24 cellular contexts compared by ENCODE assay signal in the genomic region with DNA sequence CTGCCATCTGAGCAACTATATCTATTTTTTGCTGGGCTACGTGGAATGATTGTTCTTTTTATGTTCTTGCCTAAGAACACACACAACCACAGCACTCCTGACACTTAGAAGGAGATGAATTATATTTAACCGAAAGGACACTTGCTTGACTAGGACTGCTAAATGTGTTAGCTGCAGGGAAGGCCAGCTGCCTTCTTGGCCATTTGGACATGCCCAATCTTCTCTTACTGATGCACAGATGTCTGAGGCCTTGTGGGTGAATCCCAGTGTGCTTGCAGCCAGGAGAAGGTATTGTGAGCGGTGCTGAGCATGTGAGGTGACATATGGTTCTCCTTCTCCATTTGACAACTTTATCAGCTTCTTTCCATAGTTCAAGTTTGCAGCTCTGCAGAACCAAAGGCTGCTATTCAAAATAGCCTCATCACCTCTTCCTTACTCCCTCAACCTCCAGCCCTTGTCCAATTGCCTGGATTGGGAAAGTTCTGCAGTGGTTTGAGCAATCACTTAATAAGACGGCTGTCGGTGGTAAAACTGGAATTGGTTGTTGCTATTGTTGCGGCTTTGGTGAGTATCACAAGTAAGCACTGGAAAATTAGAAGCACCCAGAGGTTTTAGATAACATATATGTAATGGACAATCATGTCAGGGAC.
"Had no signal": no experiment of that assay in that cellular context is flagged by ENCODE, and none has a peak within 500 bp of the region (broad histone marks: within the 10 kb centered on the region; RNA-seq: fewer than 3 reads in every experiment).

No MANE protein-coding gene starts in this region.

- H3K4me1 ChIP-seq: adrenal gland, body of pancreas, esophagus squamous epithelium, heart right ventricle had no signal

- H3K27ac ChIP-seq: adrenal gland, body of pancreas, epithelial cell of prostate, esophagus squamous epithelium, heart right ventricle had no signal

- H3K9me3 ChIP-seq: adrenal gland, body of pancreas had no signal

- DNase-seq: activated CD4-positive, alpha-beta memory T cell treated with anti-CD3 and anti-CD28 coated beads for 36 hours; activated CD4-positive, alpha-beta T cell treated with anti-CD3 and anti-CD28 coated beads for 36 hours; activated CD4-positive, alpha-beta T cell treated with anti-CD3 and anti-CD28 coated beads, Interleukin-2, amount 10 ng/mL, durations not matched to agents 24 days and 14 days; activated CD4-positive, CD25-positive, alpha-beta regulatory T cell; activated CD4-positive, CD25-positive, alpha-beta regulatory T cell treated with anti-CD3 and anti-CD28 coated beads, Interleukin-2, amount 50 U/mL, for 72 hours; activated CD8-positive, alpha-beta memory T cell treated with anti-CD3 and anti-CD28 coated beads, Interleukin-2, amount 10 ng/mL, durations not matched to agents 7 days and 5 days; activated CD8-positive, alpha-beta memory T cell treated with anti-CD3 and anti-CD28 coated beads, Interleukin-2, amount 50 U/mL, for 4 hours; activated CD8-positive, alpha-beta T cell treated with anti-CD3 and anti-CD28 coated beads, Interleukin-2, amount 10 ng/mL, durations not matched to agents 7 days and 5 days; activated effector memory CD4-positive, alpha-beta T cell treated with anti-CD3 and anti-CD28 coated beads, Interleukin-2, amount 50 U/mL, for 16 hours; activated naive CD4-positive, alpha-beta T cell treated with anti-CD3 and anti-CD28 coated beads for 36 hours; activated naive CD8-positive, alpha-beta T cell treated with anti-CD3 and anti-CD28 coated beads for 36 hours; activated naive CD8-positive, alpha-beta T cell treated with anti-CD3 and anti-CD28 coated beads, Interleukin-2, amount 50 U/mL, for 24 hours; activated T-cell treated with anti-CD3 and anti-CD28 coated beads, Interleukin-2, amount 50 U/mL, for 1 hour; activated T-cell treated with anti-CD3 and anti-CD28 coated beads, Interleukin-2, amount 50 U/mL, for 48 hours; adrenal gland; amygdala; aorta; body of pancreas; effector CD8-positive, alpha-beta T cell; esophagus squamous epithelium; foreskin fibroblast; heart right ventricle; T-helper 2 cell had no signal

- H3K4me3 ChIP-seq: adrenal gland, body of pancreas, esophagus squamous epithelium, heart right ventricle had no signal

- H3K27me3 ChIP-seq: adrenal gland, body of pancreas, esophagus squamous epithelium, heart right ventricle had no signal

- H3K36me3 ChIP-seq: adrenal gland, esophagus squamous epithelium, heart right ventricle had no signal
